Comparison of ENCODE assay signal across 9 cellular contexts in genomic region chr17:43780135-43780534, GRCh38. TPM values are rescaled to one million over a fixed set of nuclear protein-coding genes. Genes with fewer than 3 reads are reported as not detected.
DNase-seq lines count a peak whose midpoint lies in the region; ATAC-seq and TF ChIP-seq lines count a peak whose summit lies in the region.
"Had no signal": no experiment of that assay in that cellular context is flagged by ENCODE, and none has a peak within 500 bp of the region (broad histone marks: within the 10 kb centered on the region; RNA-seq: fewer than 3 reads in every experiment).

Gene CFAP97D1 (plus strand): TSS chr17:43780435. CDS start chr17:43780463, 28 bp downstream.

- peaks cover 3% of the 10 kb centered on the region for H3K36me3 Mint-ChIP-seq in progenitor cell of endocrine pancreas (ENCODE audit: insufficient read depth)

- H3K4me1 Mint-ChIP-seq in progenitor cell of endocrine pancreas (ENCODE audit: low read depth): peaks cover 15% of the 10 kb centered on the region

- no peak for ATAC-seq in GM19463 (IDR thresholded peaks at IDR 0.05; ENCODE audit: unreplicated experiment)

- H3K9me3 Mint-ChIP-seq in progenitor cell of endocrine pancreas (ENCODE audit: low read depth): no peaks in the 10 kb centered on the region

- H3K4me3 ChIP-seq in DOHH2 (ENCODE audit: low read length): peak within 1 kb of the TSS; percentile 86
- H3K4me3 ChIP-seq in SU-DHL-6 (ENCODE audit: insufficient read depth, low read length, poor library complexity, severe bottlenecking): peak within 1 kb of the TSS; percentile 48
- peak within 1 kb of the TSS; percentile 65 for H3K4me3 ChIP-seq in fibroblast of mammary gland (ENCODE audit: control insufficient read depth, low read depth, low read length)

- DNase-seq in fibroblast of mammary gland (ENCODE audit: low read depth) (no peak), progenitor cell of endocrine pancreas (ENCODE audit: low spot score, unreplicated experiment) (no peak), midbrain (lab: John Stamatoyannopoulos, UW) (no peak), NCI-H526 treated with DMSO at 0.1 percent for 48 hours (lab: John Stamatoyannopoulos, UW) (no peak), NCI-H446 (lab: John Stamatoyannopoulos, UW) (no peak)
- DNase-seq: NCI-H2107 had no signal

- H3K9me2 ChIP-seq in DOHH2 (replicated peaks; ENCODE audit: control insufficient read depth, low read length) (no peaks in the 10 kb centered on the region), SU-DHL-6 (replicated peaks; ENCODE audit: insufficient read depth, low read length) (no peaks in the 10 kb centered on the region)

- no peaks in the 10 kb centered on the region for H3F3A ChIP-seq in DOHH2 (ENCODE audit: control insufficient read depth, insufficient read depth)
- H3F3A ChIP-seq in SU-DHL-6 (ENCODE audit: insufficient read depth): no peaks in the 10 kb centered on the region

- H3K27me3 ChIP-seq in DOHH2 (ENCODE audit: control insufficient read depth, low read length) (peaks cover 48% of the 10 kb centered on the region), SU-DHL-6 (ENCODE audit: low read length) (no peaks in the 10 kb centered on the region)

- H3K4me1 ChIP-seq in DOHH2 (ENCODE audit: control insufficient read depth, low read length): peaks cover 11% of the 10 kb centered on the region; the same call in 1 of the 2 replicates

- H3K27ac ChIP-seq in DOHH2 (ENCODE audit: low read depth, low read length) (no peak within 1 kb of the TSS), SU-DHL-6 (ENCODE audit: low read depth, low read length) (no peak within 1 kb of the TSS)

- H3K4me2 ChIP-seq in DOHH2 (ENCODE audit: low read length) (peak within 1 kb of the TSS; percentile 97), SU-DHL-6 (ENCODE audit: low read depth, low read length, poor library complexity, severe bottlenecking) (peak within 1 kb of the TSS; percentile 62)

- peak within 1 kb of the TSS; percentile 30; the same call in 1 of the 2 replicates for H3K9ac ChIP-seq in SU-DHL-6 (ENCODE audit: low read length)

- H3K27me3 Mint-ChIP-seq in progenitor cell of endocrine pancreas: peaks cover 24% of the 10 kb centered on the region

- TF ChIP-seq CTCF in DOHH2 (IDR thresholded peaks at IDR 0.05; ENCODE audit: low read depth, low read length, poor library complexity, severe bottlenecking) (no peak), SU-DHL-6 (IDR thresholded peaks at IDR 0.05; ENCODE audit: insufficient read depth, low read length, poor library complexity, severe bottlenecking) (no peak), fibroblast of mammary gland (conservative IDR thresholded peaks at IDR 0.05; ENCODE audit: control insufficient read depth, insufficient read depth, low read depth, low read length) (no peak), progenitor cell of endocrine pancreas (IDR thresholded peaks at IDR 0.05; ENCODE audit: unreplicated experiment) (no peak)

- H3K79me2 ChIP-seq in DOHH2 (ENCODE audit: control insufficient read depth, low read length) (no peaks in the 10 kb centered on the region), SU-DHL-6 (ENCODE audit: insufficient read depth, low read length) (no peaks in the 10 kb centered on the region)

- H4K20me1 ChIP-seq in DOHH2 (ENCODE audit: control insufficient read depth, insufficient read depth, low read depth, low read length): no peaks in the 10 kb centered on the region
- H4K20me1 ChIP-seq in SU-DHL-6 (ENCODE audit: low read depth, low read length): no peaks in the 10 kb centered on the region

- H3K4me3 Mint-ChIP-seq in progenitor cell of endocrine pancreas (ENCODE audit: low read depth): peak within 1 kb of the TSS; percentile 73

- no peaks in the 10 kb centered on the region for H3K36me3 ChIP-seq in DOHH2 (ENCODE audit: control insufficient read depth, low read length)
- H3K36me3 ChIP-seq in SU-DHL-6 (ENCODE audit: low read length): no peaks in the 10 kb centered on the region

- no peaks in the 10 kb centered on the region for H3K9me3 ChIP-seq in DOHH2 (ENCODE audit: control insufficient read depth, insufficient read depth, low read length)
- no peaks in the 10 kb centered on the region for H3K9me3 ChIP-seq in SU-DHL-6 (ENCODE audit: insufficient read depth, low read length)

- H2AFZ ChIP-seq in SU-DHL-6 (ENCODE audit: low read depth, low read length, severe bottlenecking): no peak within 1 kb of the TSS

- peak within 1 kb of the TSS; percentile 90 for H3K27ac Mint-ChIP-seq in progenitor cell of endocrine pancreas

RNA-seq across cellular contexts. Expression of gene CFAP97D1, which starts in this region (rescaled TPM):
- total RNA-seq in progenitor cell of endocrine pancreas: 0.07 TPM in 1 of 2 replicates, not detected in the other
